In genomic region chr10:124048371-124049290, GRCh38 we compare ENCODE assay signal across 1 cellular context.
TF ChIP-seq lines count a peak whose summit lies in the region.

No MANE protein-coding gene starts in this region.

TF ChIP-seq in HepG2, 621 proteins besides CTCF, POLR2A, EP300 and RAD21 (continued from another document and continues in another):
- no peak for TF ChIP-seq ZNF572 (CRISPR knock-in tag; IDR thresholded peaks at IDR 0.05)
- TF ChIP-seq RERE (CRISPR knock-in tag; IDR thresholded peaks at IDR 0.05; ENCODE audit: low read depth), result 0 out of 2 replicates have a peak, but pooled peaks have one; percentile 26
- no peak for TF ChIP-seq GMEB1 (CRISPR knock-in tag; IDR thresholded peaks at IDR 0.05; ENCODE audit: borderline replicate concordance)
- no peak for TF ChIP-seq CREB1 (IDR thresholded peaks at IDR 0.05)
- peak; percentile 69 for TF ChIP-seq CREB1 (CRISPR knock-in tag; IDR thresholded peaks at IDR 0.05)
- TF ChIP-seq, protein P1, sequence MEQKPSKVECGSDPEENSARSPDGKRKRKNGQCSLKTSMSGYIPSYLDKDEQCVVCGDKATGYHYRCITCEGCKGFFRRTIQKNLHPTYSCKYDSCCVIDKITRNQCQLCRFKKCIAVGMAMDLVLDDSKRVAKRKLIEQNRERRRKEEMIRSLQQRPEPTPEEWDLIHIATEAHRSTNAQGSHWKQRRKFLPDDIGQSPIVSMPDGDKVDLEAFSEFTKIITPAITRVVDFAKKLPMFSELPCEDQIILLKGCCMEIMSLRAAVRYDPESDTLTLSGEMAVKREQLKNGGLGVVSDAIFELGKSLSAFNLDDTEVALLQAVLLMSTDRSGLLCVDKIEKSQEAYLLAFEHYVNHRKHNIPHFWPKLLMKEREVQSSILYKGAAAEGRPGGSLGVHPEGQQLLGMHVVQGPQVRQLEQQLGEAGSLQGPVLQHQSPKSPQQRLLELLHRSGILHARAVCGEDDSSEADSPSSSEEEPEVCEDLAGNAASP (CRISPR knock-in tag; IDR thresholded peaks at IDR 0.05; ENCODE audit: borderline replicate concordance), result peak; percentile 17; the same call in 1 of the 2 replicates
- TF ChIP-seq SPEN (CRISPR knock-in tag; IDR thresholded peaks at IDR 0.05; ENCODE audit: low read depth), result peak; percentile 59
- TF ChIP-seq ZNF451 (CRISPR knock-in tag; IDR thresholded peaks at IDR 0.05), result no peak
- no peak for TF ChIP-seq NCOA5 (CRISPR knock-in tag; IDR thresholded peaks at IDR 0.05)
- TF ChIP-seq ZMAT3 (CRISPR knock-in tag; conservative IDR thresholded peaks at IDR 0.05), result 0 out of 2 replicates have a peak, but pooled peaks have one; percentile 28
- no peak for TF ChIP-seq SIN3B (IDR thresholded peaks at IDR 0.05; ENCODE audit: low read length)
- no peak for TF ChIP-seq ZBTB20 (CRISPR knock-in tag; IDR thresholded peaks at IDR 0.05; ENCODE audit: borderline replicate concordance, low read depth)
- no peak for TF ChIP-seq AKNA (CRISPR knock-in tag; IDR thresholded peaks at IDR 0.05; ENCODE audit: borderline replicate concordance)
- 0 out of 2 replicates have a peak, but pooled peaks have one; percentile 26 for TF ChIP-seq CBFB (CRISPR knock-in tag; IDR thresholded peaks at IDR 0.05)
- no peak for TF ChIP-seq ZNF44 (CRISPR knock-in tag; IDR thresholded peaks at IDR 0.05)
- TF ChIP-seq KLF11 (CRISPR knock-in tag; IDR thresholded peaks at IDR 0.05), result peak; percentile 59; the same call in 1 of the 2 replicates
- TF ChIP-seq TEAD3 (CRISPR knock-in tag; optimal IDR thresholded peaks at IDR 0.05; ENCODE audit: borderline replicate concordance), result peak; percentile 94
- TF ChIP-seq, protein P2, sequence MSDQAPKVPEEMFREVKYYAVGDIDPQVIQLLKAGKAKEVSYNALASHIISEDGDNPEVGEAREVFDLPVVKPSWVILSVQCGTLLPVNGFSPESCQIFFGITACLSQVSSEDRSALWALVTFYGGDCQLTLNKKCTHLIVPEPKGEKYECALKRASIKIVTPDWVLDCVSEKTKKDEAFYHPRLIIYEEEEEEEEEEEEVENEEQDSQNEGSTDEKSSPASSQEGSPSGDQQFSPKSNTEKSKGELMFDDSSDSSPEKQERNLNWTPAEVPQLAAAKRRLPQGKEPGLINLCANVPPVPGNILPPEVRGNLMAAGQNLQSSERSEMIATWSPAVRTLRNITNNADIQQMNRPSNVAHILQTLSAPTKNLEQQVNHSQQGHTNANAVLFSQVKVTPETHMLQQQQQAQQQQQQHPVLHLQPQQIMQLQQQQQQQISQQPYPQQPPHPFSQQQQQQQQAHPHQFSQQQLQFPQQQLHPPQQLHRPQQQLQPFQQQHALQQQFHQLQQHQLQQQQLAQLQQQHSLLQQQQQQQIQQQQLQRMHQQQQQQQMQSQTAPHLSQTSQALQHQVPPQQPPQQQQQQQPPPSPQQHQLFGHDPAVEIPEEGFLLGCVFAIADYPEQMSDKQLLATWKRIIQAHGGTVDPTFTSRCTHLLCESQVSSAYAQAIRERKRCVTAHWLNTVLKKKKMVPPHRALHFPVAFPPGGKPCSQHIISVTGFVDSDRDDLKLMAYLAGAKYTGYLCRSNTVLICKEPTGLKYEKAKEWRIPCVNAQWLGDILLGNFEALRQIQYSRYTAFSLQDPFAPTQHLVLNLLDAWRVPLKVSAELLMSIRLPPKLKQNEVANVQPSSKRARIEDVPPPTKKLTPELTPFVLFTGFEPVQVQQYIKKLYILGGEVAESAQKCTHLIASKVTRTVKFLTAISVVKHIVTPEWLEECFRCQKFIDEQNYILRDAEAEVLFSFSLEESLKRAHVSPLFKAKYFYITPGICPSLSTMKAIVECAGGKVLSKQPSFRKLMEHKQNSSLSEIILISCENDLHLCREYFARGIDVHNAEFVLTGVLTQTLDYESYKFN (CRISPR knock-in tag; conservative IDR thresholded peaks at IDR 0.05), result peak; percentile 98
- 0 out of 2 replicates have a peak, but pooled peaks have one; percentile 8 for TF ChIP-seq HMG20B (CRISPR knock-in tag; conservative IDR thresholded peaks at IDR 0.05)
- TF ChIP-seq NFRKB (IDR thresholded peaks at IDR 0.05), result no peak
- TF ChIP-seq, protein P3, sequence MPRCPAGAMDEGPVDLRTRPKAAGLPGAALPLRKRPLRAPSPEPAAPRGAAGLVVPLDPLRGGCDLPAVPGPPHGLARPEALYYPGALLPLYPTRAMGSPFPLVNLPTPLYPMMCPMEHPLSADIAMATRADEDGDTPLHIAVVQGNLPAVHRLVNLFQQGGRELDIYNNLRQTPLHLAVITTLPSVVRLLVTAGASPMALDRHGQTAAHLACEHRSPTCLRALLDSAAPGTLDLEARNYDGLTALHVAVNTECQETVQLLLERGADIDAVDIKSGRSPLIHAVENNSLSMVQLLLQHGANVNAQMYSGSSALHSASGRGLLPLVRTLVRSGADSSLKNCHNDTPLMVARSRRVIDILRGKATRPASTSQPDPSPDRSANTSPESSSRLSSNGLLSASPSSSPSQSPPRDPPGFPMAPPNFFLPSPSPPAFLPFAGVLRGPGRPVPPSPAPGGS (CRISPR knock-in tag; IDR thresholded peaks at IDR 0.05), result no peak
- TF ChIP-seq, protein P4, sequence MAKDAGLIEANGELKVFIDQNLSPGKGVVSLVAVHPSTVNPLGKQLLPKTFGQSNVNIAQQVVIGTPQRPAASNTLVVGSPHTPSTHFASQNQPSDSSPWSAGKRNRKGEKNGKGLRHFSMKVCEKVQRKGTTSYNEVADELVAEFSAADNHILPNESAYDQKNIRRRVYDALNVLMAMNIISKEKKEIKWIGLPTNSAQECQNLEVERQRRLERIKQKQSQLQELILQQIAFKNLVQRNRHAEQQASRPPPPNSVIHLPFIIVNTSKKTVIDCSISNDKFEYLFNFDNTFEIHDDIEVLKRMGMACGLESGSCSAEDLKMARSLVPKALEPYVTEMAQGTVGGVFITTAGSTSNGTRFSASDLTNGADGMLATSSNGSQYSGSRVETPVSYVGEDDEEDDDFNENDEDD (CRISPR knock-in tag; IDR thresholded peaks at IDR 0.05; ENCODE audit: borderline replicate concordance), result peak; percentile 43; the same call in 1 of the 2 replicates
- TF ChIP-seq ZNF501 (CRISPR knock-in tag; IDR thresholded peaks at IDR 0.05), result peak; percentile 47; the same call in 1 of the 2 replicates
- TF ChIP-seq ZBTB7B (CRISPR knock-in tag; IDR thresholded peaks at IDR 0.05), result peak; percentile 21; the same call in 1 of the 2 replicates
- TF ChIP-seq, protein P5, sequence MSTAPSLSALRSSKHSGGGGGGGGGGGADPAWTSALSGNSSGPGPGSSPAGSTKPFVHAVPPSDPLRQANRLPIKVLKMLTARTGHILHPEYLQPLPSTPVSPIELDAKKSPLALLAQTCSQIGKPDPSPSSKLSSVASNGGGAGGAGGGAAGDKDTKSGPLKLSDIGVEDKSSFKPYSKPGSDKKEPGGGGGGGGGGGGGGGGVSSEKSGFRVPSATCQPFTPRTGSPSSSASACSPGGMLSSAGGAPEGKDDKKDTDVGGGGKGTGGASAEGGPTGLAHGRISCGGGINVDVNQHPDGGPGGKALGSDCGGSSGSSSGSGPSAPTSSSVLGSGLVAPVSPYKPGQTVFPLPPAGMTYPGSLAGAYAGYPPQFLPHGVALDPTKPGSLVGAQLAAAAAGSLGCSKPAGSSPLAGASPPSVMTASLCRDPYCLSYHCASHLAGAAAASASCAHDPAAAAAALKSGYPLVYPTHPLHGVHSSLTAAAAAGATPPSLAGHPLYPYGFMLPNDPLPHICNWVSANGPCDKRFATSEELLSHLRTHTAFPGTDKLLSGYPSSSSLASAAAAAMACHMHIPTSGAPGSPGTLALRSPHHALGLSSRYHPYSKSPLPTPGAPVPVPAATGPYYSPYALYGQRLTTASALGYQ (CRISPR knock-in tag; IDR thresholded peaks at IDR 0.05), result peak; percentile 79
- TF ChIP-seq XRCC5 (optimal IDR thresholded peaks at IDR 0.05; ENCODE audit: low read length), result no peak
- TF ChIP-seq HMG20A (CRISPR knock-in tag; IDR thresholded peaks at IDR 0.05; ENCODE audit: borderline replicate concordance), result peak; percentile 62; the same call in 1 of the 2 replicates
- TF ChIP-seq, protein P6, sequence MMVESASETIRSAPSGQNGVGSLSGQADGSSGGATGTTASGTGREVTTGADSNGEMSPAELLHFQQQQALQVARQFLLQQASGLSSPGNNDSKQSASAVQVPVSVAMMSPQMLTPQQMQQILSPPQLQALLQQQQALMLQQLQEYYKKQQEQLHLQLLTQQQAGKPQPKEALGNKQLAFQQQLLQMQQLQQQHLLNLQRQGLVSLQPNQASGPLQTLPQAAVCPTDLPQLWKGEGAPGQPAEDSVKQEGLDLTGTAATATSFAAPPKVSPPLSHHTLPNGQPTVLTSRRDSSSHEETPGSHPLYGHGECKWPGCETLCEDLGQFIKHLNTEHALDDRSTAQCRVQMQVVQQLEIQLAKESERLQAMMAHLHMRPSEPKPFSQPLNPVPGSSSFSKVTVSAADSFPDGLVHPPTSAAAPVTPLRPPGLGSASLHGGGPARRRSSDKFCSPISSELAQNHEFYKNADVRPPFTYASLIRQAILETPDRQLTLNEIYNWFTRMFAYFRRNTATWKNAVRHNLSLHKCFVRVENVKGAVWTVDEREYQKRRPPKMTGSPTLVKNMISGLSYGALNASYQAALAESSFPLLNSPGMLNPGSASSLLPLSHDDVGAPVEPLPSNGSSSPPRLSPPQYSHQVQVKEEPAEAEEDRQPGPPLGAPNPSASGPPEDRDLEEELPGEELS (CRISPR knock-in tag; IDR thresholded peaks at IDR 0.05), result peak; percentile 78
- peak; percentile 88 for TF ChIP-seq FOXA3 (CRISPR knock-in tag; IDR thresholded peaks at IDR 0.05)
- TF ChIP-seq ZNF652 (CRISPR knock-in tag; IDR thresholded peaks at IDR 0.05; ENCODE audit: borderline replicate concordance, low read depth), result peak; percentile 95
